Comparison of ENCODE assay signal across 1 cellular context in the genomic region with DNA sequence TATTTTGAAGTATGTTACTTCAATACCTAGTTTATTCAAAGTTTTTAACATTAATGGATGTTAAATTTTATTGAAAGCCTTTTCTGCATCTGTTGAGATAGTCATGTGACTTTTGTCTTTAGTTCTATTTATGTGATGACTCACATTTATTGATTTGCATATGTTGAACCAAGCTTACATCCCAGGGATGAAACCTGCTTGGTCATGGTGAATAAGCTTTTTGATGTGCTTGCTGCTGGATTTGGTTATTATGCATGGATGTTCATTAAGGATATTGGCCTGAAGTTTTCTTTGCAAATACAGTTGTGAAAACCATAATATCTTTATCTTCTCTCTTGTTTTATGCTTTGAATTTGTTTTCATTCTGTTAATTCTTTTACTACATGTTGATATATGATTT.
A peak's percentile ranks its signal among the peaks of the same experiment; 100 is the strongest.
TF ChIP-seq lines count a peak whose summit lies in the region.

No MANE protein-coding gene starts in this region.

TF ChIP-seq in K562, 482 proteins besides CTCF, POLR2A, EP300 and RAD21 (continued from another document):
- TF ChIP-seq, protein P1, sequence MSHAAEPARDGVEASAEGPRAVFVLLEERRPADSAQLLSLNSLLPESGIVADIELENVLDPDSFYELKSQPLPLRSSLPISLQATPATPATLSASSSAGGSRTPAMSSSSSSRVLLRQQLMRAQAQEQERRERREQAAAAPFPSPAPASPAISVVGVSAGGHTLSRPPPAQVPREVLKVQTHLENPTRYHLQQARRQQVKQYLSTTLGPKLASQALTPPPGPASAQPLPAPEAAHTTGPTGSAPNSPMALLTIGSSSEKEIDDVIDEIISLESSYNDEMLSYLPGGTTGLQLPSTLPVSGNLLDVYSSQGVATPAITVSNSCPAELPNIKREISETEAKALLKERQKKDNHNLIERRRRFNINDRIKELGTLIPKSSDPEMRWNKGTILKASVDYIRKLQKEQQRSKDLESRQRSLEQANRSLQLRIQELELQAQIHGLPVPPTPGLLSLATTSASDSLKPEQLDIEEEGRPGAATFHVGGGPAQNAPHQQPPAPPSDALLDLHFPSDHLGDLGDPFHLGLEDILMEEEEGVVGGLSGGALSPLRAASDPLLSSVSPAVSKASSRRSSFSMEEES (CRISPR knock-in tag; IDR thresholded peaks at IDR 0.05) = peak; percentile 65
- 0 out of 2 replicates have a peak, but pooled peaks have one; percentile 26 for TF ChIP-seq C11orf30 (IDR thresholded peaks at IDR 0.05; ENCODE audit: low read depth)
